ENCODE assay signal across 2 cellular contexts in the genomic region with DNA sequence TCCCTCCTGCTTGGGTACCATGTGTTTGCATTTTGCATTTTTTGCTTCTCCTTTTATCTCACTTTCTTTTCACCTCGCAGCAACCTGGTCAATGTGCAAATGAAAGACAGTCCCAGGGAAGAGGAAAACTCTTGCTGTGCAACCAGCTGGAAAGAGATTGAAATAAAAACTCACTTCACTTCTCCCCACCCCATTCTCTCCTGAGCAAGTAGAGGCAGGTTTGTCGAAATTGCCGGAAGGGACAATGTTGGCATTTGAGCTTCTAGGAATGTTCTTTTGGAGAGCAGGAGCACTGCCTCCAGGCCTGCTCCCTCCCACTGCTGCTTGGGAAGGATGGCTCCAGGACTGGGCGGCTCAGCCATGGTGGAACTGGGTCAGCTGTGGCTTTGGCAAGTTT.
A peak's percentile ranks its signal among the peaks of the same experiment; 100 is the strongest.
TF ChIP-seq lines count a peak whose summit lies in the region.

No MANE protein-coding gene starts in this region.

TF ChIP-seq in HCT116, 20 proteins besides CTCF, POLR2A, EP300 and RAD21 (continued from another document):
- TF ChIP-seq YY1 (IDR thresholded peaks at IDR 0.05; ENCODE audit: extremely low read depth, insufficient replicate concordance, low read depth, low read length) (no peak), TCF7L2 (IDR thresholded peaks at IDR 0.05; ENCODE audit: borderline replicate concordance, extremely low read depth, insufficient read depth, insufficient read length) (no peak), ZFX (IDR thresholded peaks at IDR 0.05) (no peak), SP1 (IDR thresholded peaks at IDR 0.05; ENCODE audit: low read depth) (no peak)
- TF ChIP-seq, protein P1, sequence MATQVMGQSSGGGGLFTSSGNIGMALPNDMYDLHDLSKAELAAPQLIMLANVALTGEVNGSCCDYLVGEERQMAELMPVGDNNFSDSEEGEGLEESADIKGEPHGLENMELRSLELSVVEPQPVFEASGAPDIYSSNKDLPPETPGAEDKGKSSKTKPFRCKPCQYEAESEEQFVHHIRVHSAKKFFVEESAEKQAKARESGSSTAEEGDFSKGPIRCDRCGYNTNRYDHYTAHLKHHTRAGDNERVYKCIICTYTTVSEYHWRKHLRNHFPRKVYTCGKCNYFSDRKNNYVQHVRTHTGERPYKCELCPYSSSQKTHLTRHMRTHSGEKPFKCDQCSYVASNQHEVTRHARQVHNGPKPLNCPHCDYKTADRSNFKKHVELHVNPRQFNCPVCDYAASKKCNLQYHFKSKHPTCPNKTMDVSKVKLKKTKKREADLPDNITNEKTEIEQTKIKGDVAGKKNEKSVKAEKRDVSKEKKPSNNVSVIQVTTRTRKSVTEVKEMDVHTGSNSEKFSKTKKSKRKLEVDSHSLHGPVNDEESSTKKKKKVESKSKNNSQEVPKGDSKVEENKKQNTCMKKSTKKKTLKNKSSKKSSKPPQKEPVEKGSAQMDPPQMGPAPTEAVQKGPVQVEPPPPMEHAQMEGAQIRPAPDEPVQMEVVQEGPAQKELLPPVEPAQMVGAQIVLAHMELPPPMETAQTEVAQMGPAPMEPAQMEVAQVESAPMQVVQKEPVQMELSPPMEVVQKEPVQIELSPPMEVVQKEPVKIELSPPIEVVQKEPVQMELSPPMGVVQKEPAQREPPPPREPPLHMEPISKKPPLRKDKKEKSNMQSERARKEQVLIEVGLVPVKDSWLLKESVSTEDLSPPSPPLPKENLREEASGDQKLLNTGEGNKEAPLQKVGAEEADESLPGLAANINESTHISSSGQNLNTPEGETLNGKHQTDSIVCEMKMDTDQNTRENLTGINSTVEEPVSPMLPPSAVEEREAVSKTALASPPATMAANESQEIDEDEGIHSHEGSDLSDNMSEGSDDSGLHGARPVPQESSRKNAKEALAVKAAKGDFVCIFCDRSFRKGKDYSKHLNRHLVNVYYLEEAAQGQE (IDR thresholded peaks at IDR 0.05; ENCODE audit: low read depth): no peak
TF ChIP-seq in HCT116: peak in this region for 0.

TF ChIP-seq in WTC11, 78 proteins besides CTCF, POLR2A, EP300 and RAD21 (continued from another document):
- TF ChIP-seq, protein P2, sequence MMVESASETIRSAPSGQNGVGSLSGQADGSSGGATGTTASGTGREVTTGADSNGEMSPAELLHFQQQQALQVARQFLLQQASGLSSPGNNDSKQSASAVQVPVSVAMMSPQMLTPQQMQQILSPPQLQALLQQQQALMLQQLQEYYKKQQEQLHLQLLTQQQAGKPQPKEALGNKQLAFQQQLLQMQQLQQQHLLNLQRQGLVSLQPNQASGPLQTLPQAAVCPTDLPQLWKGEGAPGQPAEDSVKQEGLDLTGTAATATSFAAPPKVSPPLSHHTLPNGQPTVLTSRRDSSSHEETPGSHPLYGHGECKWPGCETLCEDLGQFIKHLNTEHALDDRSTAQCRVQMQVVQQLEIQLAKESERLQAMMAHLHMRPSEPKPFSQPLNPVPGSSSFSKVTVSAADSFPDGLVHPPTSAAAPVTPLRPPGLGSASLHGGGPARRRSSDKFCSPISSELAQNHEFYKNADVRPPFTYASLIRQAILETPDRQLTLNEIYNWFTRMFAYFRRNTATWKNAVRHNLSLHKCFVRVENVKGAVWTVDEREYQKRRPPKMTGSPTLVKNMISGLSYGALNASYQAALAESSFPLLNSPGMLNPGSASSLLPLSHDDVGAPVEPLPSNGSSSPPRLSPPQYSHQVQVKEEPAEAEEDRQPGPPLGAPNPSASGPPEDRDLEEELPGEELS (CRISPR knock-in tag; IDR thresholded peaks at IDR 0.05): peak; percentile 45; the same call in 1 of the 2 replicates
- no peak for TF ChIP-seq NR1H2 (CRISPR knock-in tag; IDR thresholded peaks at IDR 0.05)
- TF ChIP-seq ZNF396 (CRISPR knock-in tag; IDR thresholded peaks at IDR 0.05; ENCODE audit: borderline replicate concordance): no peak
- peak; percentile 91 for TF ChIP-seq TEAD1 (CRISPR knock-in tag; IDR thresholded peaks at IDR 0.05)
- peak; percentile 71 for TF ChIP-seq ZNF423 (CRISPR knock-in tag; IDR thresholded peaks at IDR 0.05)
- TF ChIP-seq, protein P3, sequence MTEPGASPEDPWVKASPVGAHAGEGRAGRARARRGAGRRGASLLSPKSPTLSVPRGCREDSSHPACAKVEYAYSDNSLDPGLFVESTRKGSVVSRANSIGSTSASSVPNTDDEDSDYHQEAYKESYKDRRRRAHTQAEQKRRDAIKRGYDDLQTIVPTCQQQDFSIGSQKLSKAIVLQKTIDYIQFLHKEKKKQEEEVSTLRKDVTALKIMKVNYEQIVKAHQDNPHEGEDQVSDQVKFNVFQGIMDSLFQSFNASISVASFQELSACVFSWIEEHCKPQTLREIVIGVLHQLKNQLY (CRISPR knock-in tag; IDR thresholded peaks at IDR 0.05): no peak
- TF ChIP-seq, protein P4, sequence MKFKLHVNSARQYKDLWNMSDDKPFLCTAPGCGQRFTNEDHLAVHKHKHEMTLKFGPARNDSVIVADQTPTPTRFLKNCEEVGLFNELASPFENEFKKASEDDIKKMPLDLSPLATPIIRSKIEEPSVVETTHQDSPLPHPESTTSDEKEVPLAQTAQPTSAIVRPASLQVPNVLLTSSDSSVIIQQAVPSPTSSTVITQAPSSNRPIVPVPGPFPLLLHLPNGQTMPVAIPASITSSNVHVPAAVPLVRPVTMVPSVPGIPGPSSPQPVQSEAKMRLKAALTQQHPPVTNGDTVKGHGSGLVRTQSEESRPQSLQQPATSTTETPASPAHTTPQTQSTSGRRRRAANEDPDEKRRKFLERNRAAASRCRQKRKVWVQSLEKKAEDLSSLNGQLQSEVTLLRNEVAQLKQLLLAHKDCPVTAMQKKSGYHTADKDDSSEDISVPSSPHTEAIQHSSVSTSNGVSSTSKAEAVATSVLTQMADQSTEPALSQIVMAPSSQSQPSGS (CRISPR knock-in tag; IDR thresholded peaks at IDR 0.05; ENCODE audit: borderline replicate concordance, low read depth): no peak
- TF ChIP-seq, protein P5, sequence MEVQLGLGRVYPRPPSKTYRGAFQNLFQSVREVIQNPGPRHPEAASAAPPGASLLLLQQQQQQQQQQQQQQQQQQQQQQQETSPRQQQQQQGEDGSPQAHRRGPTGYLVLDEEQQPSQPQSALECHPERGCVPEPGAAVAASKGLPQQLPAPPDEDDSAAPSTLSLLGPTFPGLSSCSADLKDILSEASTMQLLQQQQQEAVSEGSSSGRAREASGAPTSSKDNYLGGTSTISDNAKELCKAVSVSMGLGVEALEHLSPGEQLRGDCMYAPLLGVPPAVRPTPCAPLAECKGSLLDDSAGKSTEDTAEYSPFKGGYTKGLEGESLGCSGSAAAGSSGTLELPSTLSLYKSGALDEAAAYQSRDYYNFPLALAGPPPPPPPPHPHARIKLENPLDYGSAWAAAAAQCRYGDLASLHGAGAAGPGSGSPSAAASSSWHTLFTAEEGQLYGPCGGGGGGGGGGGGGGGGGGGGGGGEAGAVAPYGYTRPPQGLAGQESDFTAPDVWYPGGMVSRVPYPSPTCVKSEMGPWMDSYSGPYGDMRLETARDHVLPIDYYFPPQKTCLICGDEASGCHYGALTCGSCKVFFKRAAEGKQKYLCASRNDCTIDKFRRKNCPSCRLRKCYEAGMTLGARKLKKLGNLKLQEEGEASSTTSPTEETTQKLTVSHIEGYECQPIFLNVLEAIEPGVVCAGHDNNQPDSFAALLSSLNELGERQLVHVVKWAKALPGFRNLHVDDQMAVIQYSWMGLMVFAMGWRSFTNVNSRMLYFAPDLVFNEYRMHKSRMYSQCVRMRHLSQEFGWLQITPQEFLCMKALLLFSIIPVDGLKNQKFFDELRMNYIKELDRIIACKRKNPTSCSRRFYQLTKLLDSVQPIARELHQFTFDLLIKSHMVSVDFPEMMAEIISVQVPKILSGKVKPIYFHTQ (CRISPR knock-in tag; IDR thresholded peaks at IDR 0.05): no peak
- 0 out of 2 replicates have a peak, but pooled peaks have one; percentile 28 for TF ChIP-seq ETV6 (CRISPR knock-in tag; IDR thresholded peaks at IDR 0.05)
- TF ChIP-seq NR3C1 (CRISPR knock-in tag; conservative IDR thresholded peaks at IDR 0.05; ENCODE audit: low read depth): no peak
- TF ChIP-seq, protein P6, sequence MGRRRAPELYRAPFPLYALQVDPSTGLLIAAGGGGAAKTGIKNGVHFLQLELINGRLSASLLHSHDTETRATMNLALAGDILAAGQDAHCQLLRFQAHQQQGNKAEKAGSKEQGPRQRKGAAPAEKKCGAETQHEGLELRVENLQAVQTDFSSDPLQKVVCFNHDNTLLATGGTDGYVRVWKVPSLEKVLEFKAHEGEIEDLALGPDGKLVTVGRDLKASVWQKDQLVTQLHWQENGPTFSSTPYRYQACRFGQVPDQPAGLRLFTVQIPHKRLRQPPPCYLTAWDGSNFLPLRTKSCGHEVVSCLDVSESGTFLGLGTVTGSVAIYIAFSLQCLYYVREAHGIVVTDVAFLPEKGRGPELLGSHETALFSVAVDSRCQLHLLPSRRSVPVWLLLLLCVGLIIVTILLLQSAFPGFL (CRISPR knock-in tag; IDR thresholded peaks at IDR 0.05; ENCODE audit: borderline replicate concordance): no peak
- no peak for TF ChIP-seq KAT7 (CRISPR knock-in tag; IDR thresholded peaks at IDR 0.05; ENCODE audit: borderline replicate concordance)
- TF ChIP-seq, protein P7, sequence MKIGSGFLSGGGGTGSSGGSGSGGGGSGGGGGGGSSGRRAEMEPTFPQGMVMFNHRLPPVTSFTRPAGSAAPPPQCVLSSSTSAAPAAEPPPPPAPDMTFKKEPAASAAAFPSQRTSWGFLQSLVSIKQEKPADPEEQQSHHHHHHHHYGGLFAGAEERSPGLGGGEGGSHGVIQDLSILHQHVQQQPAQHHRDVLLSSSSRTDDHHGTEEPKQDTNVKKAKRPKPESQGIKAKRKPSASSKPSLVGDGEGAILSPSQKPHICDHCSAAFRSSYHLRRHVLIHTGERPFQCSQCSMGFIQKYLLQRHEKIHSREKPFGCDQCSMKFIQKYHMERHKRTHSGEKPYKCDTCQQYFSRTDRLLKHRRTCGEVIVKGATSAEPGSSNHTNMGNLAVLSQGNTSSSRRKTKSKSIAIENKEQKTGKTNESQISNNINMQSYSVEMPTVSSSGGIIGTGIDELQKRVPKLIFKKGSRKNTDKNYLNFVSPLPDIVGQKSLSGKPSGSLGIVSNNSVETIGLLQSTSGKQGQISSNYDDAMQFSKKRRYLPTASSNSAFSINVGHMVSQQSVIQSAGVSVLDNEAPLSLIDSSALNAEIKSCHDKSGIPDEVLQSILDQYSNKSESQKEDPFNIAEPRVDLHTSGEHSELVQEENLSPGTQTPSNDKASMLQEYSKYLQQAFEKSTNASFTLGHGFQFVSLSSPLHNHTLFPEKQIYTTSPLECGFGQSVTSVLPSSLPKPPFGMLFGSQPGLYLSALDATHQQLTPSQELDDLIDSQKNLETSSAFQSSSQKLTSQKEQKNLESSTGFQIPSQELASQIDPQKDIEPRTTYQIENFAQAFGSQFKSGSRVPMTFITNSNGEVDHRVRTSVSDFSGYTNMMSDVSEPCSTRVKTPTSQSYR (CRISPR knock-in tag; IDR thresholded peaks at IDR 0.05): no peak
- no peak for TF ChIP-seq OVOL2 (CRISPR knock-in tag; IDR thresholded peaks at IDR 0.05; ENCODE audit: borderline replicate concordance)
- TF ChIP-seq ELF4 (CRISPR knock-in tag; IDR thresholded peaks at IDR 0.05; ENCODE audit: low read depth): no peak
- no peak for TF ChIP-seq JUN (CRISPR knock-in tag; IDR thresholded peaks at IDR 0.05)
